Comparison of ENCODE assay signal across 8 cellular contexts in genomic region chr6:11232177-11232967, GRCh38. TPM values are rescaled to one million over a fixed set of nuclear protein-coding genes. Genes with fewer than 3 reads are reported as not detected.
DNase-seq lines count a peak whose midpoint lies in the region; ATAC-seq, FAIRE-seq and TF ChIP-seq lines count a peak whose summit lies in the region.

Gene NEDD9 (minus strand): TSS chr6:11232668. CDS start chr6:11232515, 153 bp downstream.

- FAIRE-seq in small intestine (lab: Jason Lieb, UNC), result no peak

- H3K4me1 ChIP-seq in mammary epithelial cell (ENCODE audit: insufficient read depth, low read length) (peaks cover 39% of the 10 kb centered on the region), small intestine (ENCODE audit: control insufficient read depth in 2 of 2, insufficient read depth in 1 of 2, low read depth in 1 of 2, low read length in 1 of 2) (peaks cover 3 to 12% of the 10 kb centered on the region in 2 donors)

- ATAC-seq in GM18873 (IDR thresholded peaks at IDR 0.05; ENCODE audit: low FRiP score, unreplicated experiment) (peak; percentile 98), HG03139 (IDR thresholded peaks at IDR 0.05; ENCODE audit: unreplicated experiment) (peak; percentile 98)

- in situ Hi-C loops in ACHN (cut with HindIII; ENCODE audit: low pct_ligation_motif_present, low pct_unique_long_range_greater_than_20kb, low sequenced_read_pairs), result no loop called here
- in situ Hi-C loops in mammary epithelial cell (cut with MboI; ENCODE audit: low sequenced_read_pairs in 2 of 2), result loop anchor here in 1 of 2 donors (5.0 kb wide), 1 partner anchor 85 kb away; no protein-coding TSS in a partner anchor

- peak within 1 kb of the TSS; percentile 67 for H3K27ac ChIP-seq in WERI-Rb-1
- peak within 1 kb of the TSS; percentile 97 for H3K27ac ChIP-seq in mammary epithelial cell (ENCODE audit: insufficient read depth, low read depth, low read length)
- H3K27ac ChIP-seq in small intestine (ENCODE audit: low read depth in 1 of 2, low read length in 1 of 2), result peak within 1 kb of the TSS; percentile 95 to 97

- DNase-seq in ACHN, result peak; percentile 92
- peak; percentile 93 for DNase-seq in NCI-H2227 (lab: John Stamatoyannopoulos, UW; ENCODE audit: unreplicated experiment)
- peak; percentile 99 for DNase-seq in WERI-Rb-1
- DNase-seq in mammary epithelial cell, result peak; percentile 97
- DNase-seq in iPS-NIHi11 (ENCODE audit: low spot score), result peak; percentile 97
- DNase-seq in small intestine, result peak; percentile 99

- CTCF ChIA-PET in mammary epithelial cell (lab: Charles Lee; ENCODE audit: low non-redundant PET), result no interaction called here

- H3K27me3 ChIP-seq in WERI-Rb-1 (ENCODE audit: insufficient read depth, low read depth, severe bottlenecking) (no peaks in the 10 kb centered on the region), mammary epithelial cell (ENCODE audit: insufficient read depth, low read length) (no peaks in the 10 kb centered on the region), small intestine (ENCODE audit: control insufficient read depth in 2 of 2, insufficient read depth in 2 of 2, low read length in 2 of 2) (no peaks in the 10 kb centered on the region)

- TSS peak; percentile 57 for BruUV-seq in mammary epithelial cell (replicated peaks; lab: Mats Ljungman, UMichigan)

- H3K9me3 ChIP-seq in WERI-Rb-1 (ENCODE audit: severe bottlenecking) (no peaks in the 10 kb centered on the region), mammary epithelial cell (replicated peaks; ENCODE audit: insufficient read depth, low read length) (no peaks in the 10 kb centered on the region), small intestine (ENCODE audit: control insufficient read depth, low read depth) (no peaks in the 10 kb centered on the region)

- H3K9ac ChIP-seq in mammary epithelial cell (ENCODE audit: insufficient read depth, low read length), result peak within 1 kb of the TSS; percentile 96

- WGBS in mammary epithelial cell (ENCODE audit: low coverage, missing lambda C conversion rate), result 2% methylated on average over 22 of the region's 31 CpGs
- 0 to 1% (median 1%) methylated on average over 30 to 31 of the region's 31 CpGs for WGBS in small intestine, 3 donors

- H3K4me2 ChIP-seq in mammary epithelial cell (ENCODE audit: insufficient read depth, low read depth, low read length), result peak within 1 kb of the TSS; percentile 85

- H3K79me2 ChIP-seq in mammary epithelial cell (ENCODE audit: insufficient read depth, low read length), result peaks cover 37% of the 10 kb centered on the region

- dilution Hi-C loops in mammary epithelial cell (cut with HindIII; ENCODE audit: low sequenced_read_pairs), result loop anchor here (5.0 kb wide), 1 partner anchor 90 kb away; no protein-coding TSS in a partner anchor

- intact Hi-C loops in mammary epithelial cell (cut with micrococcal nuclease), result loop anchor here (1.0 to 5.0 kb wide), 9 partner anchors 26 to 280 kb away; partner anchors contain the start of gene SMIM13

- H3K36me3 ChIP-seq in WERI-Rb-1, result no peaks in the 10 kb centered on the region
- H3K36me3 ChIP-seq in mammary epithelial cell (ENCODE audit: insufficient read depth, low read length), result no peaks in the 10 kb centered on the region
- no peaks in the 10 kb centered on the region for H3K36me3 ChIP-seq in small intestine (ENCODE audit: control insufficient read depth in 2 of 2, insufficient read depth in 2 of 2, low read length in 2 of 2)

- TF ChIP-seq CTCF in WERI-Rb-1 (IDR thresholded peaks at IDR 0.05; ENCODE audit: low read depth, low read length) (peak; percentile 24; the same call in 1 of the 2 replicates), mammary epithelial cell (conservative IDR thresholded peaks at IDR 0.05 in 1 of 2, IDR thresholded peaks at IDR 0.05 in 1 of 2; ENCODE audit: extremely low read depth in 1 of 2, insufficient read depth in 1 of 2, low read depth in 1 of 2, low read length in 2 of 2) (no peak)

- H3K4me3 ChIP-seq in WERI-Rb-1 (ENCODE audit: low read depth, low read length) (peak within 1 kb of the TSS; percentile 83), mammary epithelial cell (replicated peaks in 1 of 3; ENCODE audit: insufficient read depth in 1 of 3, low read depth in 2 of 3, low read length in 3 of 3) (peak within 1 kb of the TSS; percentile 48 to 64 (median 54)), small intestine (ENCODE audit: low read depth in 1 of 2, low read length in 2 of 2) (peak within 1 kb of the TSS; percentile 58 to 71)

- peak within 1 kb of the TSS; percentile 80 for H2AFZ ChIP-seq in mammary epithelial cell (ENCODE audit: low read depth, low read length)

- H4K20me1 ChIP-seq in mammary epithelial cell (ENCODE audit: insufficient read depth, low read length), result no peaks in the 10 kb centered on the region

RNA-seq across cellular contexts. Expression of gene NEDD9, which starts in this region (rescaled TPM):
- total RNA-seq in mammary epithelial cell, result 10 to 100 TPM in 1 of 2 donors, 1 to 10 TPM in 1; 7.8 to 69.7 TPM
- 4.8 TPM for polyA plus RNA-seq in mammary epithelial cell
- 3.5 TPM for polyA minus RNA-seq in mammary epithelial cell
- 10 to 100 TPM; 13.6 to 15.1 (median 14.9) TPM for polyA plus RNA-seq in small intestine

Comparison
In these comparisons a context has a peak if more than half of its experiments do, and no peak if none do; other contexts are left out.
1. Peak in every context shown above with its lines: DNase-seq, ATAC-seq, H3K4me3 ChIP-seq and H3K27ac ChIP-seq.